26 cellular contexts compared by ENCODE assay signal in genomic region chr2:217876253-217876570, GRCh38.
DNase-seq lines count a peak whose midpoint lies in the region; ATAC-seq lines count a peak whose summit lies in the region.
"Had no signal": no experiment of that assay in that cellular context is flagged by ENCODE, and none has a peak within 500 bp of the region (broad histone marks: within the 10 kb centered on the region; RNA-seq: fewer than 3 reads in every experiment).

No MANE protein-coding gene starts in this region.

- H3K27ac ChIP-seq in angular gyrus (ENCODE audit: low read depth, low read length) (peak overlapping the region; percentile 41), muscle layer of colon (ENCODE audit: low read depth, low read length) (peak overlapping the region; percentile 74), subcutaneous abdominal adipose tissue (ENCODE audit: low read depth, low read length) (peak overlapping the region; percentile 60)
- H3K27ac ChIP-seq: body of pancreas, C4-2B, RWPE1, SK-N-MC had no signal

- no peak for ATAC-seq in HG03571 (IDR thresholded peaks at IDR 0.05; ENCODE audit: unreplicated experiment)
- ATAC-seq: activated CD4-positive, alpha-beta T cell treated with anti-CD3 and anti-CD28 coated beads for 36 hours; body of pancreas; T-helper 17 cell had no signal

- H3K36me3 ChIP-seq in muscle layer of colon (ENCODE audit: insufficient read depth, low read length) (peaks cover 99% of the 10 kb centered on the region), subcutaneous abdominal adipose tissue (ENCODE audit: control insufficient read depth in 5 of 5, insufficient read depth in 5 of 5, low read length in 5 of 5) (peaks cover 20 to 100% (median 99%) of the 10 kb centered on the region in 5 donors)
- H3K36me3 ChIP-seq: HAP-1 had no signal

- H3K9ac ChIP-seq in muscle layer of colon (ENCODE audit: low read length) (peak overlapping the region; percentile 32), subcutaneous abdominal adipose tissue (ENCODE audit: low read length in 5 of 5) (peak overlapping the region in 1 of 5 donors; percentile 9)

- no peaks in the 10 kb centered on the region for H3K9me3 ChIP-seq in muscle layer of colon (ENCODE audit: low read length)
- no peaks in the 10 kb centered on the region for H3K9me3 ChIP-seq in subcutaneous abdominal adipose tissue (ENCODE audit: control insufficient read depth in 5 of 5, low read length in 5 of 5)
- H3K9me3 ChIP-seq: body of pancreas, Caco-2, HAP-1 had no signal

- DNase-seq in Ammon's horn (ENCODE audit: low spot score): peak; percentile 40
- DNase-seq in iPS-NIHi7 (ENCODE audit: extremely low spot score): no peak
- no peak for DNase-seq in T-helper 2 cell
- DNase-seq: activated CD4-positive, alpha-beta T cell treated with anti-CD3 and anti-CD28 coated beads for 36 hours; activated T-cell treated with anti-CD3 and anti-CD28 coated beads for 4 hours; body of pancreas; Caco-2; glutamatergic neuron; KG1; kidney glomerular epithelial cell; MM.1S; NCI-H1417 treated with DMSO at 0.1 percent for 48 hours; NCI-H2081 treated with DMSO at 0.1 percent for 48 hours; NCI-H345; posterior cingulate gyrus; stimulated activated naive CD4-positive, alpha-beta T cell; T-helper 17 cell had no signal

- H3K27me3 ChIP-seq in muscle layer of colon (ENCODE audit: control insufficient read depth in 1 of 2, insufficient read depth in 2 of 2, low read length in 2 of 2): no peaks in the 10 kb centered on the region
- no peaks in the 10 kb centered on the region for H3K27me3 ChIP-seq in subcutaneous abdominal adipose tissue (ENCODE audit: control insufficient read depth in 5 of 5, insufficient read depth in 4 of 5, low read length in 5 of 5)
- H3K27me3 ChIP-seq: body of pancreas had no signal

- H3K4me1 ChIP-seq in muscle layer of colon (ENCODE audit: insufficient read depth, low read length) (peaks cover 83% of the 10 kb centered on the region), subcutaneous abdominal adipose tissue (ENCODE audit: control insufficient read depth in 5 of 5, insufficient read depth in 5 of 5, low read length in 5 of 5) (peaks cover 2 to 67% (median 55%) of the 10 kb centered on the region in 5 donors)
- H3K4me1 ChIP-seq: body of pancreas, Caco-2, HAP-1 had no signal

- H3K4me3 ChIP-seq in muscle layer of colon (ENCODE audit: low read depth in 1 of 2, low read length in 2 of 2) (no peak overlapping the region), subcutaneous abdominal adipose tissue (ENCODE audit: low read depth in 1 of 5, low read length in 5 of 5) (no peak overlapping the region)
- H3K4me3 ChIP-seq: body of pancreas, HAP-1, lung, SK-N-MC had no signal
